Comparison of ENCODE assay signal across 2 cellular contexts in the genomic region with DNA sequence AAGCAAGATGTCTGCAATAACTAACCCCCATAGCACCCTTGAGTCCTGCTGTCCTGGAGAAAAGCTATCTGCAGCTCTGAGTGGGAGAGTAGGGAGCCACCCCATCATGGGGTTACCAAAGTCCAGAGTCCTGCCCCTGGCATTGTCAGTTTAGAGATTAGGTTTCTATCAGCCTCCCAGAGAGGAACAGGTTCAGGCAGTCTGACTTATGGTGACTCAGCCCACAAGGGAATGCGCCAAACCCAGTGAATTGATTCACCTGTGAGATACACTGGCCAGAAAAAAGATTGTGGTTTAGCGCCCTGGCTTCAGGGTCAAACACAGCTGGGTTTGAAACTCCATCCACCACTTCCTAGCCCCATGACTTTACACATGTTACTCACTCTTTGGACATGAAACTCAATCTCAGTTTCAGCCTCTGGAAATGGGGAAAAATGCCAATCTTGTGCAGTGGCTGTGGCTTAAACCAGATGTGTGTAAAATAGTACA.
TF ChIP-seq lines count a peak whose summit lies in the region.

No MANE protein-coding gene starts in this region.

TF ChIP-seq in IMR-90, 13 proteins besides CTCF, POLR2A, EP300 and RAD21:
- TF ChIP-seq SMC3 (IDR thresholded peaks at IDR 0.05; ENCODE audit: low read depth, low read length) (no peak; the same call in 1 of the 2 replicates), RCOR1 (IDR thresholded peaks at IDR 0.05; ENCODE audit: insufficient replicate concordance, low read length) (peak; percentile 99), MAZ (IDR thresholded peaks at IDR 0.05; ENCODE audit: borderline replicate concordance, low read depth, low read length) (peak; percentile 11; the same call in 1 of the 2 replicates), CEBPB (IDR thresholded peaks at IDR 0.05; ENCODE audit: low read depth, low read length) (no peak; the same call in 1 of the 2 replicates), BHLHE40 (IDR thresholded peaks at IDR 0.05; ENCODE audit: low read depth, low read length) (0 out of 2 replicates have a peak, but pooled peaks have one; percentile 37), MAFK (IDR thresholded peaks at IDR 0.05; ENCODE audit: low read depth, low read length) (no peak), MXI1 (IDR thresholded peaks at IDR 0.05; ENCODE audit: borderline replicate concordance, low read depth, low read length) (no peak), RFX5 (IDR thresholded peaks at IDR 0.05; ENCODE audit: low read depth, low read length) (no peak), CHD1 (IDR thresholded peaks at IDR 0.05; ENCODE audit: low read depth, low read length) (no peak), NFE2L2 (IDR thresholded peaks at IDR 0.05; ENCODE audit: low read depth, low read length) (no peak), FOS (IDR thresholded peaks at IDR 0.05; ENCODE audit: low read depth, low read length) (peak; percentile 82)
- TF ChIP-seq, protein P1, sequence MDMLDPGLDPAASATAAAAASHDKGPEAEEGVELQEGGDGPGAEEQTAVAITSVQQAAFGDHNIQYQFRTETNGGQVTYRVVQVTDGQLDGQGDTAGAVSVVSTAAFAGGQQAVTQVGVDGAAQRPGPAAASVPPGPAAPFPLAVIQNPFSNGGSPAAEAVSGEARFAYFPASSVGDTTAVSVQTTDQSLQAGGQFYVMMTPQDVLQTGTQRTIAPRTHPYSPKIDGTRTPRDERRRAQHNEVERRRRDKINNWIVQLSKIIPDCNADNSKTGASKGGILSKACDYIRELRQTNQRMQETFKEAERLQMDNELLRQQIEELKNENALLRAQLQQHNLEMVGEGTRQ (IDR thresholded peaks at IDR 0.05; ENCODE audit: low read depth, low read length), result no peak
- TF ChIP-seq, protein P2, sequence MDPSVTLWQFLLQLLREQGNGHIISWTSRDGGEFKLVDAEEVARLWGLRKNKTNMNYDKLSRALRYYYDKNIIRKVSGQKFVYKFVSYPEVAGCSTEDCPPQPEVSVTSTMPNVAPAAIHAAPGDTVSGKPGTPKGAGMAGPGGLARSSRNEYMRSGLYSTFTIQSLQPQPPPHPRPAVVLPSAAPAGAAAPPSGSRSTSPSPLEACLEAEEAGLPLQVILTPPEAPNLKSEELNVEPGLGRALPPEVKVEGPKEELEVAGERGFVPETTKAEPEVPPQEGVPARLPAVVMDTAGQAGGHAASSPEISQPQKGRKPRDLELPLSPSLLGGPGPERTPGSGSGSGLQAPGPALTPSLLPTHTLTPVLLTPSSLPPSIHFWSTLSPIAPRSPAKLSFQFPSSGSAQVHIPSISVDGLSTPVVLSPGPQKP (IDR thresholded peaks at IDR 0.05; ENCODE audit: borderline replicate concordance, low read depth, low read length), result no peak
TF ChIP-seq in IMR-90: peak in this region for 4.

TF ChIP-seq in WTC11, 78 proteins besides CTCF, POLR2A, EP300 and RAD21:
- TF ChIP-seq ZBTB21 (CRISPR knock-in tag; IDR thresholded peaks at IDR 0.05; ENCODE audit: borderline replicate concordance) (no peak), TEAD1 (CRISPR knock-in tag; IDR thresholded peaks at IDR 0.05) (no peak), ZNF219 (CRISPR knock-in tag; IDR thresholded peaks at IDR 0.05; ENCODE audit: borderline replicate concordance) (no peak), SP1 (CRISPR knock-in tag; conservative IDR thresholded peaks at IDR 0.05) (no peak), GRHL2 (CRISPR knock-in tag; IDR thresholded peaks at IDR 0.05; ENCODE audit: insufficient replicate concordance, severe bottlenecking) (no peak), RORB (CRISPR knock-in tag; IDR thresholded peaks at IDR 0.05) (no peak), GTF2I (CRISPR knock-in tag; conservative IDR thresholded peaks at IDR 0.05) (no peak), FOXK1 (CRISPR knock-in tag; IDR thresholded peaks at IDR 0.05) (no peak), ZNF232 (CRISPR knock-in tag; IDR thresholded peaks at IDR 0.05) (no peak), SMAD4 (CRISPR knock-in tag; IDR thresholded peaks at IDR 0.05) (no peak), RELA (CRISPR knock-in tag; IDR thresholded peaks at IDR 0.05; ENCODE audit: borderline replicate concordance) (no peak)
- TF ChIP-seq, protein P3, sequence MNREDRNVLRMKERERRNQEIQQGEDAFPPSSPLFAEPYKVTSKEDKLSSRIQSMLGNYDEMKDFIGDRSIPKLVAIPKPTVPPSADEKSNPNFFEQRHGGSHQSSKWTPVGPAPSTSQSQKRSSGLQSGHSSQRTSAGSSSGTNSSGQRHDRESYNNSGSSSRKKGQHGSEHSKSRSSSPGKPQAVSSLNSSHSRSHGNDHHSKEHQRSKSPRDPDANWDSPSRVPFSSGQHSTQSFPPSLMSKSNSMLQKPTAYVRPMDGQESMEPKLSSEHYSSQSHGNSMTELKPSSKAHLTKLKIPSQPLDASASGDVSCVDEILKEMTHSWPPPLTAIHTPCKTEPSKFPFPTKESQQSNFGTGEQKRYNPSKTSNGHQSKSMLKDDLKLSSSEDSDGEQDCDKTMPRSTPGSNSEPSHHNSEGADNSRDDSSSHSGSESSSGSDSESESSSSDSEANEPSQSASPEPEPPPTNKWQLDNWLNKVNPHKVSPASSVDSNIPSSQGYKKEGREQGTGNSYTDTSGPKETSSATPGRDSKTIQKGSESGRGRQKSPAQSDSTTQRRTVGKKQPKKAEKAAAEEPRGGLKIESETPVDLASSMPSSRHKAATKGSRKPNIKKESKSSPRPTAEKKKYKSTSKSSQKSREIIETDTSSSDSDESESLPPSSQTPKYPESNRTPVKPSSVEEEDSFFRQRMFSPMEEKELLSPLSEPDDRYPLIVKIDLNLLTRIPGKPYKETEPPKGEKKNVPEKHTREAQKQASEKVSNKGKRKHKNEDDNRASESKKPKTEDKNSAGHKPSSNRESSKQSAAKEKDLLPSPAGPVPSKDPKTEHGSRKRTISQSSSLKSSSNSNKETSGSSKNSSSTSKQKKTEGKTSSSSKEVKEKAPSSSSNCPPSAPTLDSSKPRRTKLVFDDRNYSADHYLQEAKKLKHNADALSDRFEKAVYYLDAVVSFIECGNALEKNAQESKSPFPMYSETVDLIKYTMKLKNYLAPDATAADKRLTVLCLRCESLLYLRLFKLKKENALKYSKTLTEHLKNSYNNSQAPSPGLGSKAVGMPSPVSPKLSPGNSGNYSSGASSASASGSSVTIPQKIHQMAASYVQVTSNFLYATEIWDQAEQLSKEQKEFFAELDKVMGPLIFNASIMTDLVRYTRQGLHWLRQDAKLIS (CRISPR knock-in tag; IDR thresholded peaks at IDR 0.05; ENCODE audit: borderline replicate concordance), result no peak
- TF ChIP-seq, protein P4, sequence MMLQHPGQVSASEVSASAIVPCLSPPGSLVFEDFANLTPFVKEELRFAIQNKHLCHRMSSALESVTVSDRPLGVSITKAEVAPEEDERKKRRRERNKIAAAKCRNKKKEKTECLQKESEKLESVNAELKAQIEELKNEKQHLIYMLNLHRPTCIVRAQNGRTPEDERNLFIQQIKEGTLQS (CRISPR knock-in tag; conservative IDR thresholded peaks at IDR 0.05), result no peak
- TF ChIP-seq, protein P5, sequence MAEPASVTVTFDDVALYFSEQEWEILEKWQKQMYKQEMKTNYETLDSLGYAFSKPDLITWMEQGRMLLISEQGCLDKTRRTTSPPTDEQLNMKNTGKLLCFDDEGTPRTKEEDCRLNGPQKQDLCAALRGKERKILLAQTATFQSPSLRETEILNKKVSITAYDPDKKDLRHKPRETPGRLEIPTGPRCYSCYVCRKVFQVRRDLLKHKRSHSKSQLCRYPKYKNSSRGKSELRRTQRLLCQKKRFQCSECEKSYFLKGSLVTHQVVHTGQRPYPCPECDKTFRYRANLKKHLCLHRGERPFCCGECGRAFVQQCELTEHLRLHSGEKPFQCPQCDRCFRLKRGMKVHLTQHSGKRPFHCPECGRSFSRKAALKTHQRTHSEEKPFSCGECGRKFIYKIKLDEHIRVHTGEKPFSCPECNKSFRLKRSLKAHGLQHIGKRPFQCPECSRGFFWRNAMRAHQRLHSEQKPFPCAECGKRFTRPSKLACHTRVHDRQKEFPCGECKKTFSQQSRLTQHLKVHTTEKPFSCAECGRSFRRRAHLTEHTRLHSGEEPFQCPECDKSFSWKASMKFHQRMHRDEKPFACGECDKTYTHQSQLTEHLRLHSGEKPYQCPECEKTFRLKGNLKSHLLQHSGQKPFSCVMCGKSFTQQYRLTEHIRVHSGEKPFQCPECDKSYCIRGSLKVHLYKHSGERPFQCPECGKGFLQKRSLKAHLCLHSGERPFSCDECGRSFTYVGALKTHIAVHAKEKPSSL (CRISPR knock-in tag; conservative IDR thresholded peaks at IDR 0.05), result no peak
- TF ChIP-seq, protein P6, sequence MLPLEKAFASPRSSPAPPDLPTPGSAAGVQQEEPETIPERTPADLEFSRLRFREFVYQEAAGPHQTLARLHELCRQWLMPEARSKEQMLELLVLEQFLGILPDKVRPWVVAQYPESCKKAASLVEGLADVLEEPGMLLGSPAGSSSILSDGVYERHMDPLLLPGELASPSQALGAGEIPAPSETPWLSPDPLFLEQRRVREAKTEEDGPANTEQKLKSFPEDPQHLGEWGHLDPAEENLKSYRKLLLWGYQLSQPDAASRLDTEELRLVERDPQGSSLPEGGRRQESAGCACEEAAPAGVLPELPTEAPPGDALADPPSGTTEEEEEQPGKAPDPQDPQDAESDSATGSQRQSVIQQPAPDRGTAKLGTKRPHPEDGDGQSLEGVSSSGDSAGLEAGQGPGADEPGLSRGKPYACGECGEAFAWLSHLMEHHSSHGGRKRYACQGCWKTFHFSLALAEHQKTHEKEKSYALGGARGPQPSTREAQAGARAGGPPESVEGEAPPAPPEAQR (CRISPR knock-in tag; IDR thresholded peaks at IDR 0.05), result no peak
- TF ChIP-seq, protein P7, sequence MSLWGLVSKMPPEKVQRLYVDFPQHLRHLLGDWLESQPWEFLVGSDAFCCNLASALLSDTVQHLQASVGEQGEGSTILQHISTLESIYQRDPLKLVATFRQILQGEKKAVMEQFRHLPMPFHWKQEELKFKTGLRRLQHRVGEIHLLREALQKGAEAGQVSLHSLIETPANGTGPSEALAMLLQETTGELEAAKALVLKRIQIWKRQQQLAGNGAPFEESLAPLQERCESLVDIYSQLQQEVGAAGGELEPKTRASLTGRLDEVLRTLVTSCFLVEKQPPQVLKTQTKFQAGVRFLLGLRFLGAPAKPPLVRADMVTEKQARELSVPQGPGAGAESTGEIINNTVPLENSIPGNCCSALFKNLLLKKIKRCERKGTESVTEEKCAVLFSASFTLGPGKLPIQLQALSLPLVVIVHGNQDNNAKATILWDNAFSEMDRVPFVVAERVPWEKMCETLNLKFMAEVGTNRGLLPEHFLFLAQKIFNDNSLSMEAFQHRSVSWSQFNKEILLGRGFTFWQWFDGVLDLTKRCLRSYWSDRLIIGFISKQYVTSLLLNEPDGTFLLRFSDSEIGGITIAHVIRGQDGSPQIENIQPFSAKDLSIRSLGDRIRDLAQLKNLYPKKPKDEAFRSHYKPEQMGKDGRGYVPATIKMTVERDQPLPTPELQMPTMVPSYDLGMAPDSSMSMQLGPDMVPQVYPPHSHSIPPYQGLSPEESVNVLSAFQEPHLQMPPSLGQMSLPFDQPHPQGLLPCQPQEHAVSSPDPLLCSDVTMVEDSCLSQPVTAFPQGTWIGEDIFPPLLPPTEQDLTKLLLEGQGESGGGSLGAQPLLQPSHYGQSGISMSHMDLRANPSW (CRISPR knock-in tag; conservative IDR thresholded peaks at IDR 0.05; ENCODE audit: low read depth), result no peak
- TF ChIP-seq, protein P8, sequence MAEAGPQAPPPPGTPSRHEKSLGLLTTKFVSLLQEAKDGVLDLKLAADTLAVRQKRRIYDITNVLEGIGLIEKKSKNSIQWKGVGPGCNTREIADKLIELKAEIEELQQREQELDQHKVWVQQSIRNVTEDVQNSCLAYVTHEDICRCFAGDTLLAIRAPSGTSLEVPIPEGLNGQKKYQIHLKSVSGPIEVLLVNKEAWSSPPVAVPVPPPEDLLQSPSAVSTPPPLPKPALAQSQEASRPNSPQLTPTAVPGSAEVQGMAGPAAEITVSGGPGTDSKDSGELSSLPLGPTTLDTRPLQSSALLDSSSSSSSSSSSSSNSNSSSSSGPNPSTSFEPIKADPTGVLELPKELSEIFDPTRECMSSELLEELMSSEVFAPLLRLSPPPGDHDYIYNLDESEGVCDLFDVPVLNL (CRISPR knock-in tag; IDR thresholded peaks at IDR 0.05; ENCODE audit: borderline replicate concordance, low read depth), result no peak
- TF ChIP-seq, protein P9, sequence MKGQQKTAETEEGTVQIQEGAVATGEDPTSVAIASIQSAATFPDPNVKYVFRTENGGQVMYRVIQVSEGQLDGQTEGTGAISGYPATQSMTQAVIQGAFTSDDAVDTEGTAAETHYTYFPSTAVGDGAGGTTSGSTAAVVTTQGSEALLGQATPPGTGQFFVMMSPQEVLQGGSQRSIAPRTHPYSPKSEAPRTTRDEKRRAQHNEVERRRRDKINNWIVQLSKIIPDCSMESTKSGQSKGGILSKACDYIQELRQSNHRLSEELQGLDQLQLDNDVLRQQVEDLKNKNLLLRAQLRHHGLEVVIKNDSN (CRISPR knock-in tag; IDR thresholded peaks at IDR 0.05), result no peak
- TF ChIP-seq, protein P10, sequence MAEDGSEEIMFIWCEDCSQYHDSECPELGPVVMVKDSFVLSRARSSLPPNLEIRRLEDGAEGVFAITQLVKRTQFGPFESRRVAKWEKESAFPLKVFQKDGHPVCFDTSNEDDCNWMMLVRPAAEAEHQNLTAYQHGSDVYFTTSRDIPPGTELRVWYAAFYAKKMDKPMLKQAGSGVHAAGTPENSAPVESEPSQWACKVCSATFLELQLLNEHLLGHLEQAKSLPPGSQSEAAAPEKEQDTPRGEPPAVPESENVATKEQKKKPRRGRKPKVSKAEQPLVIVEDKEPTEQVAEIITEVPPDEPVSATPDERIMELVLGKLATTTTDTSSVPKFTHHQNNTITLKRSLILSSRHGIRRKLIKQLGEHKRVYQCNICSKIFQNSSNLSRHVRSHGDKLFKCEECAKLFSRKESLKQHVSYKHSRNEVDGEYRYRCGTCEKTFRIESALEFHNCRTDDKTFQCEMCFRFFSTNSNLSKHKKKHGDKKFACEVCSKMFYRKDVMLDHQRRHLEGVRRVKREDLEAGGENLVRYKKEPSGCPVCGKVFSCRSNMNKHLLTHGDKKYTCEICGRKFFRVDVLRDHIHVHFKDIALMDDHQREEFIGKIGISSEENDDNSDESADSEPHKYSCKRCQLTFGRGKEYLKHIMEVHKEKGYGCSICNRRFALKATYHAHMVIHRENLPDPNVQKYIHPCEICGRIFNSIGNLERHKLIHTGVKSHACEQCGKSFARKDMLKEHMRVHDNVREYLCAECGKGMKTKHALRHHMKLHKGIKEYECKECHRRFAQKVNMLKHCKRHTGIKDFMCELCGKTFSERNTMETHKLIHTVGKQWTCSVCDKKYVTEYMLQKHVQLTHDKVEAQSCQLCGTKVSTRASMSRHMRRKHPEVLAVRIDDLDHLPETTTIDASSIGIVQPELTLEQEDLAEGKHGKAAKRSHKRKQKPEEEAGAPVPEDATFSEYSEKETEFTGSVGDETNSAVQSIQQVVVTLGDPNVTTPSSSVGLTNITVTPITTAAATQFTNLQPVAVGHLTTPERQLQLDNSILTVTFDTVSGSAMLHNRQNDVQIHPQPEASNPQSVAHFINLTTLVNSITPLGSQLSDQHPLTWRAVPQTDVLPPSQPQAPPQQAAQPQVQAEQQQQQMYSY (CRISPR knock-in tag; IDR thresholded peaks at IDR 0.05), result no peak
